ENCODE assay signal across 16 cellular contexts in the genomic region with DNA sequence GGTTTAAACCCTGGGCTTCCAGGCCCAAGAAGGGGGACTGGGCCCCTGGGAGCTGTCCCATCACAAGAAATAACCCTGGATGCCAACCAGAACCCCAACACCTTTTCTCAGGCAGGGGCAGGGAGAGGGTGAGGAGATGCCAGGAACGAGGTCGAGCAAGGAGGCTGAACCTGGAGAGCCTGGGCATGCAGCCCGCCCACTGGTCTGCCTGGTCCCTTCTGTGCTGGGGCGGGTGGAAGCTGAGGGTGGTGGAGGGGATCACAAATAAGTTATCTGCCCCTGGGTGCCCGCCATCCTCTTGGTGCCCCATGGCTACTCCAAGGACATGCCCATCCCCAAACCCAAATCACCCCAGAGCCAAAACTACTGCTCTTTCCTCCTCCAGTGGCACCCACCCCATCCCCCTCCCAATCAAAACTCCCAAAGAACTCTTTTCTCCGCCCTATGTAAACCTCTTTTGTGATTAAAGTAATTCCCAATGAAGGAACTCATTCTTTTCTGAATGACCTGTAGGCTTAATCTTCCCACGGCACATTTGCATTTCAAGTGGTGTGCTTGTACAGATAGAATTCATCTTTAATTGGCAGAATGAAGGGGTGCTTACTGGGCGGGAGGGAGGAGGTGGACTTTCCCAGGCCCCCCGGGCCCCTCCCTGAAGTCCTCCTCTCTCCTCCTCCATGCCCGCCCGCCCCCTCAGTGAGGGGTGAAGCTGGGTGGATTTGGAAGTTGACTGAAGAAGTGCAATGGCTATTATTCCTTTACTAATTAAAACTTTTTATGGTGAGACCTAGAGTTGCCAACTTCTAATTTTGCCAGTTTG.
"Had no signal": no experiment of that assay in that cellular context is flagged by ENCODE, and none has a peak within 500 bp of the region (broad histone marks: within the 10 kb centered on the region; RNA-seq: fewer than 3 reads in every experiment).

No MANE protein-coding gene starts in this region.

- H3K27ac ChIP-seq: brain microvascular endothelial cell, foreskin keratinocyte, upper lobe of left lung had no signal

- H3K4me3 Mint-ChIP-seq: activated CD8-positive, alpha-beta memory T cell treated with anti-CD3 and anti-CD28 coated beads, Interleukin-2, amount 10 ng/mL, durations not matched to agents 7 days and 5 days; activated T-cell treated with anti-CD3 and anti-CD28 coated beads, Interleukin-2, amount 50 U/mL, for 24 hours; naive thymus-derived CD4-positive, alpha-beta T cell; stimulated activated naive B cell treated with anti-CD40 and anti-IgM and Interleukin-4, amounts not matched to agents 10 μg/mL and 1 μg/mL and 100 μg/mL, for 72 hours had no signal

- H3K27ac Mint-ChIP-seq: activated CD8-positive, alpha-beta memory T cell treated with anti-CD3 and anti-CD28 coated beads, Interleukin-2, amount 10 ng/mL, durations not matched to agents 7 days and 5 days; activated naive CD4-positive, alpha-beta T cell treated with anti-CD3 and anti-CD28 coated beads, Interleukin-2, amount 50 U/mL, for 72 hours; activated T-cell treated with anti-CD3 and anti-CD28 coated beads, Interleukin-2, amount 50 U/mL, for 24 hours; naive thymus-derived CD4-positive, alpha-beta T cell; stimulated activated naive B cell treated with anti-CD40 and anti-IgM and Interleukin-4, amounts not matched to agents 10 μg/mL and 1 μg/mL and 100 μg/mL, for 72 hours had no signal

- H3K9me3 Mint-ChIP-seq: activated naive CD4-positive, alpha-beta T cell treated with anti-CD3 and anti-CD28 coated beads, Interleukin-2, amount 50 U/mL, for 72 hours; activated T-cell treated with anti-CD3 and anti-CD28 coated beads, Interleukin-2, amount 50 U/mL, for 24 hours; stimulated activated naive B cell treated with anti-CD40 and anti-IgM and Interleukin-4, amounts not matched to agents 10 μg/mL and 1 μg/mL and 100 μg/mL, for 72 hours had no signal

- H3K27me3 ChIP-seq: brain microvascular endothelial cell, dorsolateral prefrontal cortex, heart left ventricle, upper lobe of left lung had no signal

- H3K36me3 Mint-ChIP-seq: activated CD8-positive, alpha-beta memory T cell treated with anti-CD3 and anti-CD28 coated beads, Interleukin-2, amount 10 ng/mL, durations not matched to agents 7 days and 5 days; activated naive CD4-positive, alpha-beta T cell treated with anti-CD3 and anti-CD28 coated beads, Interleukin-2, amount 50 U/mL, for 72 hours; stimulated activated naive B cell treated with anti-CD40 and anti-IgM and Interleukin-4, amounts not matched to agents 10 μg/mL and 1 μg/mL and 100 μg/mL, for 72 hours had no signal

- H3K4me1 Mint-ChIP-seq: activated CD8-positive, alpha-beta memory T cell treated with anti-CD3 and anti-CD28 coated beads, Interleukin-2, amount 10 ng/mL, durations not matched to agents 7 days and 5 days; naive thymus-derived CD4-positive, alpha-beta T cell; stimulated activated naive B cell treated with anti-CD40 and anti-IgM and Interleukin-4, amounts not matched to agents 10 μg/mL and 1 μg/mL and 100 μg/mL, for 72 hours had no signal

- DNase-seq: activated CD4-positive, alpha-beta T cell treated with anti-CD3 and anti-CD28 coated beads for 1 hour; activated CD4-positive, alpha-beta T cell treated with anti-CD3 and anti-CD28 coated beads, Interleukin-2, amount 50 U/mL, for 48 hours; activated CD8-positive, alpha-beta memory T cell treated with anti-CD3 and anti-CD28 coated beads, Interleukin-2, amount 10 ng/mL, durations not matched to agents 7 days and 5 days; activated effector memory CD4-positive, alpha-beta T cell treated with Interleukin-2 at 50 U/mL for 16 hours; activated T-cell treated with anti-CD3 and anti-CD28 coated beads, Interleukin-2, amount 50 U/mL, for 24 hours; amniotic stem cell; brain microvascular endothelial cell; dorsolateral prefrontal cortex; foreskin keratinocyte; naive thymus-derived CD4-positive, alpha-beta T cell; small intestine; stimulated activated naive B cell treated with anti-CD40 and anti-IgM and Interleukin-4, amounts not matched to agents 10 μg/mL and 1 μg/mL and 100 μg/mL, for 72 hours; T-helper 9 cell had no signal

- H3K36me3 ChIP-seq: brain microvascular endothelial cell, upper lobe of left lung had no signal

- H3K4me1 ChIP-seq: foreskin keratinocyte had no signal

- H3K9me3 ChIP-seq: heart left ventricle, upper lobe of left lung had no signal

- H3K4me3 ChIP-seq: dorsolateral prefrontal cortex, heart left ventricle, upper lobe of left lung had no signal

- H3K27me3 Mint-ChIP-seq: activated T-cell treated with anti-CD3 and anti-CD28 coated beads, Interleukin-2, amount 50 U/mL, for 24 hours; stimulated activated naive B cell treated with anti-CD40 and anti-IgM and Interleukin-4, amounts not matched to agents 10 μg/mL and 1 μg/mL and 100 μg/mL, for 72 hours had no signal
